Comparison of ENCODE assay signal across 11 cellular contexts in genomic region chr22:47129902-47130301, GRCh38.
A peak's percentile ranks its signal among the peaks of the same experiment; 100 is the strongest.
DNase-seq lines count a peak whose midpoint lies in the region; ATAC-seq and TF ChIP-seq lines count a peak whose summit lies in the region.
"Had no signal": no experiment of that assay in that cellular context is flagged by ENCODE, and none has a peak within 500 bp of the region (broad histone marks: within the 10 kb centered on the region; RNA-seq: fewer than 3 reads in every experiment).

No MANE protein-coding gene starts in this region.

- H3K4me1 Mint-ChIP-seq in activated CD4-positive, alpha-beta memory T cell treated with anti-CD3 and anti-CD28 coated beads for 36 hours (ENCODE audit: low read depth): peaks cover 7% of the 10 kb centered on the region

- no peaks in the 10 kb centered on the region for H4K20me1 ChIP-seq in hepatocyte (ENCODE audit: insufficient read depth, poor library complexity, severe bottlenecking)

- POLR2A ChIA-PET in activated CD4-positive, alpha-beta memory T cell treated with anti-CD3 and anti-CD28 coated beads for 36 hours (lab: Charles Lee): no interaction called here

- TF ChIP-seq CTCF in hepatocyte (IDR thresholded peaks at IDR 0.05; ENCODE audit: poor library complexity): no peak

- H2AFZ ChIP-seq in hepatocyte: no peak overlapping the region

- CTCF ChIA-PET in activated CD4-positive, alpha-beta memory T cell treated with anti-CD3 and anti-CD28 coated beads for 36 hours (lab: Charles Lee): no interaction called here

- H3K4me3 ChIP-seq in hepatocyte: no peak overlapping the region

- H3K9me2 ChIP-seq in hepatocyte (replicated peaks; ENCODE audit: insufficient read depth): no peaks in the 10 kb centered on the region

- no peaks in the 10 kb centered on the region for H3K27me3 Mint-ChIP-seq in activated CD4-positive, alpha-beta memory T cell treated with anti-CD3 and anti-CD28 coated beads for 36 hours

- 81% methylated on average over 11 of the region's 11 CpGs for WGBS in hepatocyte (ENCODE audit: low lambda C conversion rate, missing lambda C conversion rate)

- intact Hi-C loops in activated CD4-positive, alpha-beta memory T cell treated with anti-CD3 and anti-CD28 coated beads for 36 hours (cut with micrococcal nuclease): no loop called here

- H3K4me2 ChIP-seq in hepatocyte: no peak overlapping the region

- peaks cover 2% of the 10 kb centered on the region for H3K36me3 Mint-ChIP-seq in activated CD4-positive, alpha-beta memory T cell treated with anti-CD3 and anti-CD28 coated beads for 36 hours

- ATAC-seq in HG03039 (IDR thresholded peaks at IDR 0.05; ENCODE audit: unreplicated experiment): no peak

- no peaks in the 10 kb centered on the region for H3K9me3 Mint-ChIP-seq in activated CD4-positive, alpha-beta memory T cell treated with anti-CD3 and anti-CD28 coated beads for 36 hours

- peak; percentile 30 for DNase-seq in stimulated activated CD4-positive, alpha-beta T cell treated with anti-CD3 and anti-CD28 coated beads, Interleukin-1b, Interleukin-23, amount 100 ng/mL, for 48 hours
- DNase-seq in stimulated activated CD4-positive, alpha-beta T cell treated with anti-CD3 and anti-CD28 coated beads, Interleukin-4, amount 100 ng/mL, for 1 hour: no peak
- DNase-seq in activated CD4-positive, alpha-beta memory T cell treated with anti-CD3 and anti-CD28 coated beads for 36 hours: peak; percentile 46
- peak; percentile 77 for DNase-seq in hepatocyte (ENCODE audit: low spot score)
- no peak for DNase-seq in DMS153 (lab: John Stamatoyannopoulos, UW)
- no peak for DNase-seq in DMS79 (lab: John Stamatoyannopoulos, UW)
- DNase-seq in NCI-H774 (lab: John Stamatoyannopoulos, UW): no peak
- DNase-seq: activated CD8-positive, alpha-beta memory T cell treated with anti-CD3 and anti-CD28 coated beads, Interleukin-2, amount 50 U/mL, for 48 hours; effector CD4-positive, alpha-beta T cell; HCEC 1CT had no signal

- H3K27ac Mint-ChIP-seq in activated CD4-positive, alpha-beta memory T cell treated with anti-CD3 and anti-CD28 coated beads for 36 hours: peak overlapping the region; percentile 38

- H3K27me3 ChIP-seq in hepatocyte: no peaks in the 10 kb centered on the region

- H3K79me2 ChIP-seq in hepatocyte: no peaks in the 10 kb centered on the region

- peak overlapping the region; percentile 78 for H3K27ac ChIP-seq in hepatocyte

- no peak overlapping the region for H3K4me3 Mint-ChIP-seq in activated CD4-positive, alpha-beta memory T cell treated with anti-CD3 and anti-CD28 coated beads for 36 hours

- H3K36me3 ChIP-seq in hepatocyte (replicated peaks; ENCODE audit: insufficient read depth, low read depth): no peaks in the 10 kb centered on the region

- no peaks in the 10 kb centered on the region for H3K4me1 ChIP-seq in hepatocyte (ENCODE audit: insufficient read depth)

- H3K9me3 ChIP-seq in hepatocyte (ENCODE audit: low read depth): no peaks in the 10 kb centered on the region

Comparison
In these comparisons a context has a peak if more than half of its experiments do, and no peak if none do; other contexts are left out.
1. DNase-seq: peak in stimulated activated CD4-positive, alpha-beta T cell treated with anti-CD3 and anti-CD28 coated beads, Interleukin-1b, Interleukin-23, amount 100 ng/mL, for 48 hours (single experiment), activated CD4-positive, alpha-beta memory T cell treated with anti-CD3 and anti-CD28 coated beads for 36 hours (single experiment) and hepatocyte (single experiment); none in stimulated activated CD4-positive, alpha-beta T cell treated with anti-CD3 and anti-CD28 coated beads, Interleukin-4, amount 100 ng/mL, for 1 hour (single experiment), DMS153 (single experiment), DMS79 (single experiment) and NCI-H774 (single experiment).